Comparison of ENCODE assay signal across 15 cellular contexts in genomic region chrX:121641560-121641959, GRCh38.
A peak's percentile ranks its signal among the peaks of the same experiment; 100 is the strongest.
DNase-seq lines count a peak whose midpoint lies in the region; ATAC-seq lines count a peak whose summit lies in the region.
"Had no signal": no experiment of that assay in that cellular context is flagged by ENCODE, and none has a peak within 500 bp of the region (broad histone marks: within the 10 kb centered on the region; RNA-seq: fewer than 3 reads in every experiment).

No MANE protein-coding gene starts in this region.

- no peaks in the 10 kb centered on the region for H3K9me3 ChIP-seq in mesenchymal stem cell (ENCODE audit: control insufficient read depth, low read length)
- H3K9me3 ChIP-seq: body of pancreas, esophagus squamous epithelium had no signal

- H3K79me1 ChIP-seq in mesenchymal stem cell (replicated peaks; ENCODE audit: low read length, poor library complexity, severe bottlenecking): no peaks in the 10 kb centered on the region

- no peak overlapping the region for H4K91ac ChIP-seq in mesenchymal stem cell (ENCODE audit: low read length)

- no CpG with 5 or more reads among the region's 2 CpGs for WGBS in mesenchymal stem cell

- H2BK12ac ChIP-seq in mesenchymal stem cell (ENCODE audit: low read length in 2 of 2): no peak overlapping the region

- peak; percentile 92 for DNase-seq in DMS53 (lab: John Stamatoyannopoulos, UW)
- DNase-seq in NCI-H146 treated with DMSO at 0.1 percent for 48 hours (lab: John Stamatoyannopoulos, UW; ENCODE audit: unreplicated experiment): peak; percentile 1
- DNase-seq in brain pericyte (ENCODE audit: low read depth, low spot score): peak; percentile 16
- no peak for DNase-seq in mesenchymal stem cell
- no peak for DNase-seq in dermis blood vessel endothelial cell
- DNase-seq in NCI-H2081 (lab: John Stamatoyannopoulos, UW): no peak
- DNase-seq: activated T-cell treated with anti-CD3 and anti-CD28 coated beads, Interleukin-2, amount 50 U/mL, for 24 hours; body of pancreas; DND-41; esophagus squamous epithelium; NCI-H2171; nephron progenitor cell had no signal

- H2BK15ac ChIP-seq in mesenchymal stem cell (ENCODE audit: low read depth, poor library complexity, severe bottlenecking): no peak overlapping the region

- no peak overlapping the region for H2BK120ac ChIP-seq in mesenchymal stem cell (ENCODE audit: low read depth, low read length)

- H3K4me3 ChIP-seq in mesenchymal stem cell (ENCODE audit: insufficient read depth in 1 of 2, low read depth in 1 of 2, low read length in 2 of 2): no peak overlapping the region
- H3K4me3 ChIP-seq: body of pancreas, esophagus squamous epithelium had no signal

- no peaks in the 10 kb centered on the region for H3K4me1 ChIP-seq in mesenchymal stem cell (ENCODE audit: control insufficient read depth, insufficient read depth, low read depth, low read length)
- H3K4me1 ChIP-seq: body of pancreas, esophagus squamous epithelium had no signal

- no peaks in the 10 kb centered on the region for H3K36me3 ChIP-seq in mesenchymal stem cell (ENCODE audit: control insufficient read depth in 1 of 2, insufficient read depth in 2 of 2, low read depth in 1 of 2, low read length in 2 of 2)
- H3K36me3 ChIP-seq: esophagus squamous epithelium had no signal

- no peak overlapping the region for H3K4ac ChIP-seq in mesenchymal stem cell (ENCODE audit: low read depth in 1 of 2, low read length in 2 of 2)

- H3K14ac ChIP-seq in mesenchymal stem cell (ENCODE audit: low read length in 2 of 2): no peak overlapping the region

- no peak overlapping the region for H3K23ac ChIP-seq in mesenchymal stem cell (ENCODE audit: low read length in 2 of 2)

- ATAC-seq in GM19035 (IDR thresholded peaks at IDR 0.05; ENCODE audit: unreplicated experiment) (no peak), GM21447 (IDR thresholded peaks at IDR 0.05; ENCODE audit: unreplicated experiment) (no peak)
- ATAC-seq: body of pancreas, Right ventricle myocardium inferior had no signal

- no peak overlapping the region for H2AK5ac ChIP-seq in mesenchymal stem cell (ENCODE audit: low read length, severe bottlenecking)

- no peak overlapping the region for H2BK5ac ChIP-seq in mesenchymal stem cell (ENCODE audit: low read depth, low read length, poor library complexity, severe bottlenecking)

- no peaks in the 10 kb centered on the region for H3K27me3 ChIP-seq in mesenchymal stem cell (ENCODE audit: control insufficient read depth in 1 of 2, insufficient read depth in 1 of 2, low read length in 2 of 2)
- H3K27me3 ChIP-seq: body of pancreas, esophagus squamous epithelium had no signal

- no peak overlapping the region for H2AFZ ChIP-seq in mesenchymal stem cell (ENCODE audit: low read depth, low read length)

- H3K18ac ChIP-seq in mesenchymal stem cell (ENCODE audit: low read depth in 1 of 2, low read length in 2 of 2): no peak overlapping the region

- H3K4me2 ChIP-seq in mesenchymal stem cell (ENCODE audit: low read length, poor library complexity, severe bottlenecking): no peak overlapping the region

- peak overlapping the region; percentile 43 for H3K27ac ChIP-seq in mesenchymal stem cell (ENCODE audit: low read length, poor library complexity, severe bottlenecking)
- H3K27ac ChIP-seq: body of pancreas, esophagus squamous epithelium had no signal

- H3K9ac ChIP-seq in mesenchymal stem cell (ENCODE audit: low read length): peak overlapping the region; percentile 4

- no peak overlapping the region for H4K8ac ChIP-seq in mesenchymal stem cell (ENCODE audit: low read length)

Comparison
In these comparisons a context has a peak if more than half of its experiments do, and no peak if none do; other contexts are left out.
1. DNase-seq: peak in DMS53 (single experiment), NCI-H146 treated with DMSO at 0.1 percent for 48 hours (single experiment) and brain pericyte (single experiment); none in mesenchymal stem cell (single experiment), dermis blood vessel endothelial cell (single experiment) and NCI-H2081 (0 of 2).